In genomic region chr6:109239918-109240321, GRCh38 we compare ENCODE assay signal across 1 cellular context.
TF ChIP-seq lines count a peak whose summit lies in the region.

No MANE protein-coding gene starts in this region.

TF ChIP-seq in HepG2, 621 proteins besides CTCF, POLR2A, EP300 and RAD21 (continued from another document):
- TF ChIP-seq ZFX (CRISPR knock-in tag; IDR thresholded peaks at IDR 0.05; ENCODE audit: low read depth) (peak; percentile 44), ARID5B (CRISPR knock-in tag; IDR thresholded peaks at IDR 0.05) (0 out of 2 replicates have a peak, but pooled peaks have one; percentile 11), ZFY (CRISPR knock-in tag; IDR thresholded peaks at IDR 0.05) (0 out of 2 replicates have a peak, but pooled peaks have one; percentile 23), DMAP1 (CRISPR knock-in tag; IDR thresholded peaks at IDR 0.05) (0 out of 2 replicates have a peak, but pooled peaks have one; percentile 13)
